In genomic region chrX:30935985-30936384, GRCh38 we compare ENCODE assay signal across 9 cellular contexts. TPM values are rescaled to one million over a fixed set of nuclear protein-coding genes. Genes with fewer than 3 reads are reported as not detected.
DNase-seq lines count a peak whose midpoint lies in the region; ATAC-seq, FAIRE-seq and TF ChIP-seq lines count a peak whose summit lies in the region.
"Had no signal": no experiment of that assay in that cellular context is flagged by ENCODE, and none has a peak within 500 bp of the region (broad histone marks: within the 10 kb centered on the region; RNA-seq: fewer than 3 reads in every experiment).

No MANE protein-coding gene starts in this region.

- no peak overlapping the region for H2BK5ac ChIP-seq in mesenchymal stem cell (ENCODE audit: low read depth, low read length, poor library complexity, severe bottlenecking)

- no peak overlapping the region for H2AK5ac ChIP-seq in mesenchymal stem cell (ENCODE audit: low read length, severe bottlenecking)

- H3K23ac ChIP-seq in mesenchymal stem cell (ENCODE audit: low read length in 2 of 2), result no peak overlapping the region

- no peaks in the 10 kb centered on the region for H3K36me3 ChIP-seq in bronchial epithelial cell (ENCODE audit: control insufficient read depth, insufficient read depth, low read length)
- H3K36me3 ChIP-seq in mesenchymal stem cell (ENCODE audit: control insufficient read depth in 1 of 2, insufficient read depth in 2 of 2, low read depth in 1 of 2, low read length in 2 of 2), result no peaks in the 10 kb centered on the region

- H4K91ac ChIP-seq in mesenchymal stem cell (ENCODE audit: low read length), result no peak overlapping the region

- DNase-seq in COLO829 (ENCODE audit: low spot score) (peak; percentile 64), LNCaP clone FGC (ENCODE audit: low read depth) (peak; percentile 1), bronchial epithelial cell (ENCODE audit: low read depth) (peak; percentile 4), mesenchymal stem cell (peak; percentile 28), DMS79 treated with DMSO at 0.1 percent for 48 hours (lab: John Stamatoyannopoulos, UW) (no peak)
- DNase-seq in stimulated activated CD4-positive, alpha-beta T cell treated with anti-CD3 and anti-CD28 coated beads, Interleukin-12 subunit alpha, Interleukin-12 subunit beta, amount 100 ng/mL, for 4 hours, result no peak

- H2BK15ac ChIP-seq in mesenchymal stem cell (ENCODE audit: low read depth, poor library complexity, severe bottlenecking), result no peak overlapping the region

- no peaks in the 10 kb centered on the region for H3K27me3 ChIP-seq in bronchial epithelial cell (ENCODE audit: control insufficient read depth, insufficient read depth, low read length)
- H3K27me3 ChIP-seq in mesenchymal stem cell (ENCODE audit: control insufficient read depth in 1 of 2, insufficient read depth in 1 of 2, low read length in 2 of 2), result peaks cover 0 to 13% of the 10 kb centered on the region in 2 experiments

- H3K4me1 ChIP-seq in mesenchymal stem cell (ENCODE audit: control insufficient read depth, insufficient read depth, low read depth, low read length), result no peaks in the 10 kb centered on the region

- H2BK12ac ChIP-seq in mesenchymal stem cell (ENCODE audit: low read length in 2 of 2), result no peak overlapping the region

- no peak overlapping the region for H3K18ac ChIP-seq in mesenchymal stem cell (ENCODE audit: low read depth in 1 of 2, low read length in 2 of 2)

- no peak for FAIRE-seq in bronchial epithelial cell (lab: Jason Lieb, UNC)

- H3K4me2 ChIP-seq in mesenchymal stem cell (ENCODE audit: low read length, poor library complexity, severe bottlenecking), result no peak overlapping the region

- no peak overlapping the region for H3K27ac ChIP-seq in mesenchymal stem cell (ENCODE audit: low read length, poor library complexity, severe bottlenecking)
- H3K27ac ChIP-seq: skin epidermis had no signal

- no peak overlapping the region for H3K4ac ChIP-seq in mesenchymal stem cell (ENCODE audit: low read depth in 1 of 2, low read length in 2 of 2)

- WGBS in mesenchymal stem cell, result 21% methylated on average over 2 of the region's 2 CpGs

- H3K79me1 ChIP-seq in mesenchymal stem cell (replicated peaks; ENCODE audit: low read length, poor library complexity, severe bottlenecking), result no peaks in the 10 kb centered on the region

- ATAC-seq in GM19351 (IDR thresholded peaks at IDR 0.05; ENCODE audit: unreplicated experiment) (no peak), HG02588 (IDR thresholded peaks at IDR 0.05; ENCODE audit: unreplicated experiment) (no peak)

- H4K8ac ChIP-seq in mesenchymal stem cell (ENCODE audit: low read length), result no peak overlapping the region

- H3K9me3 ChIP-seq in mesenchymal stem cell (ENCODE audit: control insufficient read depth, low read length), result no peaks in the 10 kb centered on the region

- no peak overlapping the region for H3K14ac ChIP-seq in mesenchymal stem cell (ENCODE audit: low read length in 2 of 2)

- H3K4me3 ChIP-seq in LNCaP clone FGC (ENCODE audit: low read depth, low read length) (no peak overlapping the region), bronchial epithelial cell (ENCODE audit: low read depth, low read length) (no peak overlapping the region), mesenchymal stem cell (ENCODE audit: insufficient read depth in 1 of 2, low read depth in 1 of 2, low read length in 2 of 2) (no peak overlapping the region)
- H3K4me3 ChIP-seq: skin epidermis had no signal

- H2AFZ ChIP-seq in mesenchymal stem cell (ENCODE audit: low read depth, low read length), result no peak overlapping the region

- TF ChIP-seq CTCF in LNCaP clone FGC (IDR thresholded peaks at IDR 0.05; ENCODE audit: control insufficient read depth, extremely low read depth, insufficient read depth) (peak; percentile 34), bronchial epithelial cell (IDR thresholded peaks at IDR 0.05; ENCODE audit: insufficient read depth, low read length, severe bottlenecking) (peak; percentile 35)

- no peak overlapping the region for H3K9ac ChIP-seq in mesenchymal stem cell (ENCODE audit: low read length)

- no peak overlapping the region for H2BK120ac ChIP-seq in mesenchymal stem cell (ENCODE audit: low read depth, low read length)

RNA-seq across cellular contexts. Expression of gene TAB3, which starts 46.9 kb away (rescaled TPM):
- total RNA-seq in bronchial epithelial cell, result 9.3 and 10.8 TPM in 2 replicates
- polyA plus RNA-seq in mesenchymal stem cell (2013, experiment 1 of 2), result 9.9 TPM
- 9.2 TPM for polyA plus RNA-seq in mesenchymal stem cell (2013, experiment 2 of 2)

Comparison
In these comparisons a context has a peak if more than half of its experiments do, and no peak if none do; other contexts are left out.
1. DNase-seq: peak in COLO829 (single experiment), LNCaP clone FGC (single experiment), bronchial epithelial cell (single experiment) and mesenchymal stem cell (single experiment); none in stimulated activated CD4-positive, alpha-beta T cell treated with anti-CD3 and anti-CD28 coated beads, Interleukin-12 subunit alpha, Interleukin-12 subunit beta, amount 100 ng/mL, for 4 hours (single experiment) and DMS79 treated with DMSO at 0.1 percent for 48 hours (single experiment).